ENCODE assay signal across 9 cellular contexts in genomic region chrX:5674036-5674435, GRCh38.
"Had no signal": no experiment of that assay in that cellular context is flagged by ENCODE, and none has a peak within 500 bp of the region (broad histone marks: within the 10 kb centered on the region; RNA-seq: fewer than 3 reads in every experiment).

No MANE protein-coding gene starts in this region.

- ATAC-seq: HepG2, K562 had no signal

- H3K4me3 ChIP-seq: K562 had no signal

- DNase-seq: IMR-90, Karpas-422, KBM-7, KG1 had no signal

- H3K27ac ChIP-seq: HL-60, KMS-11 had no signal

- H3K9ac ChIP-seq: KMS-11 had no signal

- FAIRE-seq: HepG2, HTR-8/SVneo, K562 had no signal

- H3K4me2 ChIP-seq: KMS-11 had no signal
